Comparison of ENCODE assay signal across 9 cellular contexts in the genomic region with DNA sequence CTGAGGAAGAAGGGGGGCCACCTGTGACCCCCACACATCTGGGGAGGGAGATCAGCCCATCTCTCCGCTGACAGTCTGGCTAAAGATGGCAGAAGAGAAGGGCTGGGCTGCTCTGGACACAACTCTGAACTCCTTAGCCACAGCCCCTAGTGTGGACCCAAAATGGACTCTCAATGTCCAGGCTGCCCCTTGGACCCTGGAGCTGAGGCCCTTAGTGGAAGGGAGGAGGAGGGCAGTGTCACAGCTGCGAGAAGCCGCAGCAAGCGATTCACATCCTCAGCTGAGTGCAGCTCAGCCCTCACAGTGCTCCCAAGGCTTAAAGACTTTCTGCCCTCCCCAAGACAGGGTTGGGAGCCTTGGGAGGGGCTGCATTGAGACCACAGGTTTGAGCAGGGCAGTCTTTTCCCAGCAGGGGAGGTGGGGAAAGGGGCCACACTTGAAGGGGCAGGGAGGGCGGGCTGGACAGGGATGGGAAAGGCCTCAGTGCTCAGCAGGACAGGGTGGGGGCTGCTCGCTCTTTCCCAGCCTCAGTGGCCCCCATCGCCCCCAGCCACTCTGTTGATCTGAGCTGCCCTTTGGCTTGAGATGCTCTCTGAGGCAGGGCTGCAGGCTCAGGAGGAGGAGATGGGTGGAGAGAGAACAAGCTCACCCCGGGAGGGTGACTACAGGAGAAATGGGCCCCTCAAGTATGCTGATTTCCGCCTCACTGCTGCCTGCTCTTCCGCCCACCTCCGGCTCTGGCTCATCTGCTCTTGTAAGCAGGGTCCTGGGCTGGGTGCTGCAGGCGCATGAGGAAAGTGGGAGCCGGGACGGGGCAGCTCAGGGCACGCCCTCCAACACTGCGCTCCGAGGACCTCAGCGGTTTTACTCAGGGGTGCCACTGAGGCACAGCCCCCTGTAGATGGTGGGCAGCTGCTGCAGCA. TPM values are rescaled to one million over a fixed set of nuclear protein-coding genes. Genes with fewer than 3 reads are reported as not detected.
DNase-seq lines count a peak whose midpoint lies in the region; ATAC-seq and TF ChIP-seq lines count a peak whose summit lies in the region.
"Had no signal": no experiment of that assay in that cellular context is flagged by ENCODE, and none has a peak within 500 bp of the region (broad histone marks: within the 10 kb centered on the region; RNA-seq: fewer than 3 reads in every experiment).

No MANE protein-coding gene starts in this region.

- H3K27ac Mint-ChIP-seq in activated T-cell treated with anti-CD3 and anti-CD28 coated beads, Interleukin-2, amount 50 U/mL, for 72 hours = no peak overlapping the region
- peak overlapping the region; percentile 90 to 99 for H3K27ac Mint-ChIP-seq in stimulated activated naive CD8-positive, alpha-beta T cell treated with anti-CD3 and anti-CD28 coated beads, Interleukin-15, amount 100 ng/mL, for 72 hours

- H3K4me1 Mint-ChIP-seq in activated T-cell treated with anti-CD3 and anti-CD28 coated beads, Interleukin-2, amount 50 U/mL, for 72 hours (ENCODE audit: low read depth) = peaks cover 63% of the 10 kb centered on the region
- peaks cover 83% of the 10 kb centered on the region for H3K4me1 Mint-ChIP-seq in stimulated activated naive CD8-positive, alpha-beta T cell treated with anti-CD3 and anti-CD28 coated beads, Interleukin-15, amount 100 ng/mL, for 72 hours

- DNase-seq in activated CD4-positive, alpha-beta T cell treated with anti-CD3 and anti-CD28 coated beads for 48 hours = peak; percentile 40
- DNase-seq in activated CD4-positive, alpha-beta T cell treated with anti-CD3 and anti-CD28 coated beads, Interleukin-2, amount 50 U/mL, for 1 hour = no peak
- peak; percentile 35 to 52 for DNase-seq in activated T-cell treated with anti-CD3 and anti-CD28 coated beads, Interleukin-2, amount 50 U/mL, for 72 hours
- peak; percentile 43 for DNase-seq in left kidney (ENCODE audit: low read depth, low spot score)
- DNase-seq in stimulated activated naive CD8-positive, alpha-beta T cell treated with anti-CD3 and anti-CD28 coated beads, Interleukin-15, amount 100 ng/mL, for 72 hours = peak in 1 of 2 donors; percentile 53
- no peak for DNase-seq in WERI-Rb-1
- no peak for DNase-seq in SIG-M5 (lab: John Stamatoyannopoulos, UW)
- no peak for DNase-seq in NCI-H526 treated with DMSO at 0.1 percent for 48 hours (lab: John Stamatoyannopoulos, UW)
- DNase-seq: NCI-H524 treated with DMSO at 0.1 percent for 48 hours had no signal

- no peak for TF ChIP-seq CTCF in WERI-Rb-1 (IDR thresholded peaks at IDR 0.05; ENCODE audit: low read depth, low read length)

- no peaks in the 10 kb centered on the region for H3K27me3 ChIP-seq in WERI-Rb-1 (ENCODE audit: insufficient read depth, low read depth, severe bottlenecking)

- no peaks in the 10 kb centered on the region for H3K9me3 ChIP-seq in WERI-Rb-1 (ENCODE audit: severe bottlenecking)

- H3K27ac ChIP-seq in WERI-Rb-1 = no peak overlapping the region

- H3K4me3 ChIP-seq in WERI-Rb-1 (ENCODE audit: low read depth, low read length) = no peak overlapping the region

- no peaks in the 10 kb centered on the region for H3K9me3 Mint-ChIP-seq in activated T-cell treated with anti-CD3 and anti-CD28 coated beads, Interleukin-2, amount 50 U/mL, for 72 hours
- no peaks in the 10 kb centered on the region for H3K9me3 Mint-ChIP-seq in stimulated activated naive CD8-positive, alpha-beta T cell treated with anti-CD3 and anti-CD28 coated beads, Interleukin-15, amount 100 ng/mL, for 72 hours

- peaks cover 1% of the 10 kb centered on the region in 2 donors for H3K36me3 Mint-ChIP-seq in activated T-cell treated with anti-CD3 and anti-CD28 coated beads, Interleukin-2, amount 50 U/mL, for 72 hours (ENCODE audit: insufficient read depth in 2 of 2)

- no peaks in the 10 kb centered on the region for H3K27me3 Mint-ChIP-seq in activated T-cell treated with anti-CD3 and anti-CD28 coated beads, Interleukin-2, amount 50 U/mL, for 72 hours (ENCODE audit: low read depth)
- no peaks in the 10 kb centered on the region for H3K27me3 Mint-ChIP-seq in stimulated activated naive CD8-positive, alpha-beta T cell treated with anti-CD3 and anti-CD28 coated beads, Interleukin-15, amount 100 ng/mL, for 72 hours

- H3K4me3 Mint-ChIP-seq in activated T-cell treated with anti-CD3 and anti-CD28 coated beads, Interleukin-2, amount 50 U/mL, for 72 hours = peak overlapping the region; percentile 85 to 87
- peak overlapping the region; percentile 73 to 76 for H3K4me3 Mint-ChIP-seq in stimulated activated naive CD8-positive, alpha-beta T cell treated with anti-CD3 and anti-CD28 coated beads, Interleukin-15, amount 100 ng/mL, for 72 hours

- H3K36me3 ChIP-seq in WERI-Rb-1 = peaks cover 9% of the 10 kb centered on the region

- peak; percentile 15 to 28 for ATAC-seq in activated T-cell treated with anti-CD3 and anti-CD28 coated beads, Interleukin-2, amount 50 U/mL, for 72 hours (replicated peaks in 1 of 2)
- ATAC-seq in stimulated activated naive CD8-positive, alpha-beta T cell treated with anti-CD3 and anti-CD28 coated beads, Interleukin-15, amount 100 ng/mL, for 72 hours = peak; percentile 44

RNA-seq across cellular contexts. Expression of a gene that starts 50.9 kb away (rescaled TPM):
- total RNA-seq in activated T-cell treated with anti-CD3 and anti-CD28 coated beads, Interleukin-2, amount 50 U/mL, for 72 hours = 1 to 10 TPM; 5.5 to 8.5 TPM

Comparison
In these comparisons a context has a peak if more than half of its experiments do, and no peak if none do; other contexts are left out.
1. DNase-seq: peak in activated CD4-positive, alpha-beta T cell treated with anti-CD3 and anti-CD28 coated beads for 48 hours (single experiment), activated T-cell treated with anti-CD3 and anti-CD28 coated beads, Interleukin-2, amount 50 U/mL, for 72 hours (2 of 2) and left kidney (single experiment); none in activated CD4-positive, alpha-beta T cell treated with anti-CD3 and anti-CD28 coated beads, Interleukin-2, amount 50 U/mL, for 1 hour (single experiment), WERI-Rb-1 (single experiment), SIG-M5 (single experiment) and NCI-H526 treated with DMSO at 0.1 percent for 48 hours (single experiment).